ENCODE assay signal across 1 cellular context in genomic region chr22:39315389-39315788, GRCh38.
TF ChIP-seq lines count a peak whose summit lies in the region.

No MANE protein-coding gene starts in this region.

TF ChIP-seq in K562, 482 proteins besides CTCF, POLR2A, EP300 and RAD21 (continued from another document):
- TF ChIP-seq ZNF277 (CRISPR knock-in tag; IDR thresholded peaks at IDR 0.05; ENCODE audit: borderline replicate concordance): no peak
